ENCODE assay signal across 19 cellular contexts in genomic region chr12:59710004-59710628, GRCh38.
A peak's percentile ranks its signal among the peaks of the same experiment; 100 is the strongest.
DNase-seq lines count a peak whose midpoint lies in the region; ATAC-seq and TF ChIP-seq lines count a peak whose summit lies in the region.
"Had no signal": no experiment of that assay in that cellular context is flagged by ENCODE, and none has a peak within 500 bp of the region (broad histone marks: within the 10 kb centered on the region; RNA-seq: fewer than 3 reads in every experiment).

No MANE protein-coding gene starts in this region.

- no peak overlapping the region for H3K4me3 ChIP-seq in epithelial cell of esophagus (ENCODE audit: low read length)
- H3K4me3 ChIP-seq: BLaER1 treated with 17β-estradiol and CSF1 and Interleukin-3, amounts not matched to agents 10 nM and 100 nM had no signal

- H3K36me3 Mint-ChIP-seq in HFFc6 (ENCODE audit: low read depth) = peaks cover 18% of the 10 kb centered on the region
- H3K36me3 Mint-ChIP-seq: IgD-negative memory B cell had no signal

- no peaks in the 10 kb centered on the region for H3K9me3 Mint-ChIP-seq in HFFc6
- H3K9me3 Mint-ChIP-seq: CD8-positive, alpha-beta memory T cell; H9; IgD-negative memory B cell had no signal

- H3K27ac Mint-ChIP-seq in HFFc6 = peak overlapping the region; percentile 78
- H3K27ac Mint-ChIP-seq: B cell; CD8-positive, alpha-beta memory T cell; H9; IgD-negative memory B cell had no signal

- no peak for TF ChIP-seq CTCF in HFFc6 (IDR thresholded peaks at IDR 0.05)
- no peak for TF ChIP-seq CTCF in epithelial cell of esophagus (IDR thresholded peaks at IDR 0.05; ENCODE audit: insufficient read depth, low read depth, low read length, missing control alignments)

- DNase-seq in Right ventricle myocardium superior = no peak
- DNase-seq in Right ventricle myocardium inferior (ENCODE audit: missing footprints) = no peak
- no peak for DNase-seq in HFFc6
- peak; percentile 27 for DNase-seq in epithelial cell of esophagus (ENCODE audit: low read depth)
- DNase-seq in sciatic nerve (ENCODE audit: low spot score) = no peak
- DNase-seq in activated gamma-delta T cell treated with Interleukin-2 at 50 U/mL for 16 hours = no peak
- DNase-seq in HuH-7.5 (ENCODE audit: low spot score) = no peak
- DNase-seq: 8988T; CD8-positive, alpha-beta memory T cell; COR-L47; DMS153; DMS79; GDM1; H9; KBM-7 had no signal

- peak; percentile 35 for ATAC-seq in Right ventricle myocardium superior (ENCODE audit: poor library complexity)
- ATAC-seq in Right ventricle myocardium inferior = no peak
- peak; percentile 13 for ATAC-seq in sciatic nerve
- ATAC-seq in GM18498 (IDR thresholded peaks at IDR 0.05; ENCODE audit: unreplicated experiment) = no peak

- H3K4me3 Mint-ChIP-seq in HFFc6 = no peak overlapping the region
- H3K4me3 Mint-ChIP-seq: B cell; CD8-positive, alpha-beta memory T cell; H9; IgD-negative memory B cell had no signal

- H3K27me3 Mint-ChIP-seq in HFFc6 (ENCODE audit: insufficient read depth) = no peaks in the 10 kb centered on the region
- H3K27me3 Mint-ChIP-seq: B cell; CD8-positive, alpha-beta memory T cell; IgD-negative memory B cell had no signal

- intact Hi-C loops in Right ventricle myocardium superior (cut with DNase I) = no loop called here
- intact Hi-C loops in Right ventricle myocardium inferior (cut with DNase I) = no loop called here
- intact Hi-C loops in sciatic nerve (cut with DNase I) = no loop called here

- peaks cover 33% of the 10 kb centered on the region for H3K4me1 Mint-ChIP-seq in HFFc6 (ENCODE audit: low read depth)
- H3K4me1 Mint-ChIP-seq: H9 had no signal

Comparison
In these comparisons a context has a peak if more than half of its experiments do, and no peak if none do; other contexts are left out.
1. ATAC-seq: peak in Right ventricle myocardium superior (single experiment) and sciatic nerve (single experiment); none in Right ventricle myocardium inferior (single experiment) and GM18498 (single experiment).